Comparison of ENCODE assay signal across 11 cellular contexts in the genomic region with DNA sequence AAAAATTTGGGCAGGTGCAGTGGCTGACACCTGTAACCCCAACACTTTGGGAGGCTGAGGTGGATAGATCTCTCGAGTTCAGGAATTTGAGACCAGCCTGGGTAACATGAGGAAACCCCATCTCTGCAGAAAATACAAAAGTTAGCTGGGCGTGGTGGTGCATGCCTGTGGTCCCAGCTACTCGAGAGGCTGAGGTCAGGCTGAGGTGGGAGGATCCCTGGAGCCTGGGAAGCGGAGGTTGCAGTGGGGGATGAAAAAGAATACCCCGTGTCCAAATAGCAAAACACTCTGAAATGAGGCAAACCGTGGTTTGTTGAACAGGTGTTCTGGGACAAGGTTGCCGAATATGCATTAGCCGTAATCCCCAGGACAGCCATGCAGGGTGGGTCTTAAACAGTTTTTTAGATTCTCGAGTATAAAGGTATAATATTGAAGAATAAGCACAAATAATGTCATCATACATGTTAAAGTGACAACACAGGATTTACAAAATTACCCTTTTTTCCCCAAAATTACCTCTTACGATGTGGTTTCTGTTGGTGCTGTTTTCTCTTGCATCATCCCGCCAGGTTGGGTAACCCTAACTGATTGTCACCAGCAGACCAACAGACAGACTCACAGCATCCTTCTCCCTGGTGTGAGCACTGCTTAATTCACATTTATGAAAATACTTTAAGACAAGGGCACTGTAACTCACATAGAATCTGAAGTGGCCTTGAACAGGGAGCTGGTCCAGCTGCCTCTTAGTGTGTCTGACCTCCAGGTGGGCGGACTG.
A peak's percentile ranks its signal among the peaks of the same experiment; 100 is the strongest.
DNase-seq lines count a peak whose midpoint lies in the region; ATAC-seq lines count a peak whose summit lies in the region.
"Had no signal": no experiment of that assay in that cellular context is flagged by ENCODE, and none has a peak within 500 bp of the region (broad histone marks: within the 10 kb centered on the region; RNA-seq: fewer than 3 reads in every experiment).

No MANE protein-coding gene starts in this region.

- H3K9me3 Mint-ChIP-seq in effector memory CD8-positive, alpha-beta T cell, result no peaks in the 10 kb centered on the region

- H3K27me3 Mint-ChIP-seq in effector memory CD8-positive, alpha-beta T cell, result no peaks in the 10 kb centered on the region

- H3K36me3 ChIP-seq in HAP-1 (replicated peaks), result no peaks in the 10 kb centered on the region; the same call in none of the 2 replicates

- H3K9me3 ChIP-seq in HAP-1, result no peaks in the 10 kb centered on the region

- H3K27me3 ChIP-seq in HAP-1 (ENCODE audit: low read depth), result no peaks in the 10 kb centered on the region

- H3K4me3 ChIP-seq in HAP-1, result no peak overlapping the region

- DNase-seq in DMS79 treated with DMSO at 0.1 percent for 48 hours (lab: John Stamatoyannopoulos, UW) (peak; percentile 35), NOMO-1 treated with dmso at 0.1 percent for 144 hours (lab: John Stamatoyannopoulos, UW; ENCODE audit: unreplicated experiment) (peak; percentile 70), NCI-H524 (lab: John Stamatoyannopoulos, UW) (no peak), HAP-1 (ENCODE audit: low spot score in 2 of 2) (no peak)
- DNase-seq in effector memory CD8-positive, alpha-beta T cell, result no peak
- DNase-seq in activated CD4-positive, alpha-beta T cell treated with anti-CD3 and anti-CD28 coated beads, Interleukin-2, amount 50 U/mL, for 1 hour, result no peak
- DNase-seq: dermis blood vessel endothelial cell; foreskin fibroblast; Kasumi-1; kidney; stimulated activated CD8-positive, alpha-beta memory T cell treated with anti-CD3 and anti-CD28 coated beads, Interleukin-4, amount 100 ng/mL, for 48 hours had no signal

- in situ Hi-C loops in HAP-1 (cut with MboI; ENCODE audit: low sequenced_read_pairs), result no loop called here

- peak overlapping the region in 1 of 2 donors; percentile 25 for H3K4me3 Mint-ChIP-seq in effector memory CD8-positive, alpha-beta T cell

- H3K27ac Mint-ChIP-seq in effector memory CD8-positive, alpha-beta T cell, result peak overlapping the region; percentile 67 to 100

- H3K4me1 Mint-ChIP-seq in effector memory CD8-positive, alpha-beta T cell (ENCODE audit: low read depth in 2 of 2), result peaks cover 23 to 28% of the 10 kb centered on the region in 2 donors

- H3K4me1 ChIP-seq in HAP-1, result no peaks in the 10 kb centered on the region

- ATAC-seq in effector memory CD8-positive, alpha-beta T cell (replicated peaks), result no peak

- H3K36me3 Mint-ChIP-seq in effector memory CD8-positive, alpha-beta T cell (ENCODE audit: insufficient read depth), result peaks cover 27% of the 10 kb centered on the region

Comparison
In these comparisons a context has a peak if more than half of its experiments do, and no peak if none do; other contexts are left out.
1. DNase-seq: peak in DMS79 treated with DMSO at 0.1 percent for 48 hours (single experiment) and NOMO-1 treated with dmso at 0.1 percent for 144 hours (single experiment); none in effector memory CD8-positive, alpha-beta T cell (0 of 3), NCI-H524 (0 of 2), activated CD4-positive, alpha-beta T cell treated with anti-CD3 and anti-CD28 coated beads, Interleukin-2, amount 50 U/mL, for 1 hour (single experiment) and HAP-1 (0 of 2).